8 cellular contexts compared by ENCODE assay signal in genomic region chr14:53152627-53152908, GRCh38. TPM values are rescaled to one million over a fixed set of nuclear protein-coding genes. Genes with fewer than 3 reads are reported as not detected.
DNase-seq lines count a peak whose midpoint lies in the region; FAIRE-seq and TF ChIP-seq lines count a peak whose summit lies in the region.

No MANE protein-coding gene starts in this region.

- 0% methylated on average over 24 to 36 of the region's 36 CpGs for WGBS in GM23248 (ENCODE audit: low coverage in 1 of 2, low lambda C conversion rate in 2 of 2, missing lambda C conversion rate in 2 of 2), 2 experiments
- WGBS in mesodermal cell (ENCODE audit: insufficient coverage in 2 of 2), 2 experiments, result 0% methylated on average over 29 to 30 of the region's 36 CpGs

- no peaks in the 10 kb centered on the region for H3K9me2 ChIP-seq in GM23248 (ENCODE audit: insufficient read depth)

- TF ChIP-seq CTCF in NB4 (IDR thresholded peaks at IDR 0.05; ENCODE audit: low read depth, low read length) (no peak), uterus (IDR thresholded peaks at IDR 0.05) (no peak)

- DNase-seq in GM12891 (ENCODE audit: insufficient read length, low spot score), result peak; percentile 28
- DNase-seq in GM23248, result peak; percentile 62
- DNase-seq in NB4 (ENCODE audit: low read depth), result no peak
- DNase-seq in uterus, result peak in 1 of 2 donors; percentile 21
- DNase-seq in activated effector memory CD4-positive, alpha-beta T cell treated with Interleukin-2 at 50 U/mL for 16 hours, result no peak
- DNase-seq in GM19238 (ENCODE audit: insufficient read length, low spot score), result no peak

- peak overlapping the region; percentile 94 for H2AFZ ChIP-seq in GM23248

- peaks cover 29% of the 10 kb centered on the region for H3K4me1 Mint-ChIP-seq in dendritic cell treated with granulocyte-macrophage colony-stimulating factor and Interleukin-4, amounts not matched to agents 40 ng/mL and 50 ng/mL, for 4 days (ENCODE audit: low read depth)

- H3K9me3 ChIP-seq in GM23248 (ENCODE audit: low read depth) (no peaks in the 10 kb centered on the region), mesodermal cell (ENCODE audit: control insufficient read depth, low read length) (no peaks in the 10 kb centered on the region), uterus (no peaks in the 10 kb centered on the region)

- H3K79me2 ChIP-seq in GM23248 (ENCODE audit: insufficient read depth), result peaks cover 43% of the 10 kb centered on the region

- H3K4me1 ChIP-seq in GM23248 (ENCODE audit: insufficient read depth), result peaks cover 9% of the 10 kb centered on the region; the same call in 1 of the 2 replicates
- H3K4me1 ChIP-seq in mesodermal cell (ENCODE audit: control insufficient read depth, insufficient read depth, low read length, poor library complexity, severe bottlenecking), result no peaks in the 10 kb centered on the region
- H3K4me1 ChIP-seq in uterus, result no peaks in the 10 kb centered on the region

- peak overlapping the region; percentile 40 for H3K27ac ChIP-seq in GM23248
- peak overlapping the region; percentile 56 for H3K27ac ChIP-seq in mesodermal cell (ENCODE audit: low read depth, low read length, severe bottlenecking)
- peak overlapping the region; percentile 86 to 88 for H3K27ac ChIP-seq in uterus

- H3K27me3 ChIP-seq in GM23248 (replicated peaks; ENCODE audit: insufficient read depth) (no peaks in the 10 kb centered on the region), uterus (no peaks in the 10 kb centered on the region)

- H3K27ac Mint-ChIP-seq in dendritic cell treated with granulocyte-macrophage colony-stimulating factor and Interleukin-4, amounts not matched to agents 40 ng/mL and 50 ng/mL, for 4 days, result peak overlapping the region; percentile 98

- no peaks in the 10 kb centered on the region for H3K9me3 Mint-ChIP-seq in dendritic cell treated with granulocyte-macrophage colony-stimulating factor and Interleukin-4, amounts not matched to agents 40 ng/mL and 50 ng/mL, for 4 days

- H3K4me2 ChIP-seq in GM23248 (ENCODE audit: unreplicated experiment), result peak overlapping the region; percentile 99

- H3K4me3 ChIP-seq in GM23248, result peak overlapping the region; percentile 86
- H3K4me3 ChIP-seq in NB4 (ENCODE audit: low read depth, low read length), result peak overlapping the region; percentile 92
- peak overlapping the region; percentile 86 for H3K4me3 ChIP-seq in mesodermal cell (ENCODE audit: extremely low read depth, insufficient read depth, low read length, poor library complexity, severe bottlenecking)
- H3K4me3 ChIP-seq in uterus, result peak overlapping the region; percentile 67 to 78

- peaks cover 17% of the 10 kb centered on the region for H3F3A ChIP-seq in GM23248 (ENCODE audit: insufficient read depth)

- no peak for FAIRE-seq in GM12891 (lab: Jason Lieb, UNC)

- H3K36me3 ChIP-seq in GM23248 (ENCODE audit: low read depth) (no peaks in the 10 kb centered on the region), mesodermal cell (ENCODE audit: control insufficient read depth, insufficient read depth, low read length) (no peaks in the 10 kb centered on the region), uterus (no peaks in the 10 kb centered on the region)

- peak overlapping the region; percentile 79 for H3K9ac ChIP-seq in GM23248

- peak overlapping the region; percentile 100 for H3K4me3 Mint-ChIP-seq in dendritic cell treated with granulocyte-macrophage colony-stimulating factor and Interleukin-4, amounts not matched to agents 40 ng/mL and 50 ng/mL, for 4 days

- intact Hi-C loops in dendritic cell treated with granulocyte-macrophage colony-stimulating factor and Interleukin-4, amounts not matched to agents 40 ng/mL and 50 ng/mL, for 4 days (cut with micrococcal nuclease), result loop anchor here (5.0 to 10.0 kb wide), 5 partner anchors 48 to 838 kb away; partner anchors contain the start of genes GNPNAT1, PTGER2 and STYX
- intact Hi-C loops in uterus (cut with DNase I; ENCODE audit: low total_unique reads), result no loop called here

- peaks cover 19% of the 10 kb centered on the region for H3K36me3 Mint-ChIP-seq in dendritic cell treated with granulocyte-macrophage colony-stimulating factor and Interleukin-4, amounts not matched to agents 40 ng/mL and 50 ng/mL, for 4 days (ENCODE audit: low read depth)

- TF ChIP-seq POLR2A in GM12891 (IDR thresholded peaks at IDR 0.05; ENCODE audit: low read depth, low read length), result no peak
- TF ChIP-seq POLR2A in NB4 (IDR thresholded peaks at IDR 0.05; ENCODE audit: extremely low read depth, insufficient read length), result no peak
- no peak for TF ChIP-seq POLR2A in uterus (IDR thresholded peaks at IDR 0.05)

- H4K20me1 ChIP-seq in GM23248 (ENCODE audit: insufficient read depth), result 0 out of 2 replicates have a peak, but pooled peaks cover 10% of the 10 kb centered on the region

- in situ Hi-C loops in GM23248 (cut with MboI), result no loop called here

- H3K27me3 Mint-ChIP-seq in dendritic cell treated with granulocyte-macrophage colony-stimulating factor and Interleukin-4, amounts not matched to agents 40 ng/mL and 50 ng/mL, for 4 days, result peaks cover 10% of the 10 kb centered on the region

TF ChIP-seq in GM12891, 5 proteins besides CTCF, POLR2A, EP300 and RAD21:
- no peak for TF ChIP-seq TAF1 (IDR thresholded peaks at IDR 0.05; ENCODE audit: low read depth, low read length)
- no peak for TF ChIP-seq POU2F2 (IDR thresholded peaks at IDR 0.05; ENCODE audit: low read depth, low read length)
- TF ChIP-seq SPI1 (IDR thresholded peaks at IDR 0.05; ENCODE audit: low read depth, low read length), result no peak
- TF ChIP-seq POLR2AphosphoS5 (IDR thresholded peaks at IDR 0.05; ENCODE audit: low read depth, low read length), result no peak
- TF ChIP-seq PAX5 (IDR thresholded peaks at IDR 0.05; ENCODE audit: insufficient read depth, low read length, severe bottlenecking), result no peak

RNA-seq across cellular contexts. Expression of gene DDHD1, which starts 0.6 kb away (rescaled TPM):
- 9.3 TPM for polyA plus RNA-seq in GM12891 (2012; ENCODE audit: low read depth, missing spikeins)
- total RNA-seq in GM23248 (2014; rRNA removed; shearing (Covaris generic)), result 15.8 and 16.8 TPM in 2 replicates
- polyA plus RNA-seq in GM23248 (2016; fragmentation: Nextera tagmentation; extraction: Ambion mirVana), result 8.6 and 10.5 TPM in 2 replicates
- 9.1 TPM for polyA plus RNA-seq in mesodermal cell (2013, experiment 1 of 2)
- polyA plus RNA-seq in mesodermal cell (2013, experiment 2 of 2), result 9.5 TPM
- 10 to 100 TPM; 25.1 to 38.5 (median 30.7) TPM for total RNA-seq in uterus

Comparison
In these comparisons a context has a peak if more than half of its experiments do, and no peak if none do; other contexts are left out.
1. DNase-seq: peak in GM12891 (single experiment) and GM23248 (single experiment); none in NB4 (single experiment), activated effector memory CD4-positive, alpha-beta T cell treated with Interleukin-2 at 50 U/mL for 16 hours (single experiment) and GM19238 (single experiment).
2. Peak in every context shown above with its lines, with median percentiles within 50 percentile points of each other: H3K27ac ChIP-seq and H3K4me3 ChIP-seq.